21 cellular contexts compared by ENCODE assay signal in the genomic region with DNA sequence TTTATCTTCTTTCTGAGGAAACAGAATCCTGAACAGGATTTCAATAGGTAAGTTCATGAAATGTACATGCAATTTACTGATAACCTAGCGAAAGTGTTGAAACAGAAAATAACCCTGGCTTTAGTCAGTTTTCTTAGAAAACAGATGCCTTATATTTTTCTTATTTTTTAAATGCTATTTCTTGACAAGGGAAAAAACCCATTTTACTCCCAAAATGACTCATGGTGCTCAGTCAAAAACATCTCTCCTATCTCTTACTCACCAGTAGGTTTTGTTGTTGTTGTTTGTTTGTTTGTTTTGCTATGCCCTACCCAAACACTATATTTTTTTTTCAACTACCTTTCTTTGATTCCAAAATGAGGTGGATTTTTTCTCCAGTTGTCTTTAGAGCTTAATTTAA.
DNase-seq lines count a peak whose midpoint lies in the region; ATAC-seq, FAIRE-seq and TF ChIP-seq lines count a peak whose summit lies in the region.
"Had no signal": no experiment of that assay in that cellular context is flagged by ENCODE, and none has a peak within 500 bp of the region (broad histone marks: within the 10 kb centered on the region; RNA-seq: fewer than 3 reads in every experiment).

No MANE protein-coding gene starts in this region.

- H3K4me3 ChIP-seq in astrocyte (ENCODE audit: insufficient read depth, low read depth, low read length) (no peak overlapping the region), fibroblast of mammary gland (ENCODE audit: control insufficient read depth, low read depth, low read length) (no peak overlapping the region), GM23338 (no peak overlapping the region)
- H3K4me3 ChIP-seq: HAP-1, K562 had no signal

- no peaks in the 10 kb centered on the region for H3K27me3 ChIP-seq in astrocyte (ENCODE audit: insufficient read depth, low read length)
- no peaks in the 10 kb centered on the region for H3K27me3 ChIP-seq in GM23338 (ENCODE audit: insufficient read depth)
- H3K27me3 ChIP-seq: BE2C had no signal

- no peaks in the 10 kb centered on the region for H3K79me2 ChIP-seq in astrocyte (ENCODE audit: insufficient read depth, low read length)
- no peaks in the 10 kb centered on the region for H3K79me2 ChIP-seq in GM23338 (replicated peaks; ENCODE audit: insufficient read depth)

- peak; percentile 10 for DNase-seq in ELR (ENCODE audit: low read depth)
- DNase-seq in astrocyte (ENCODE audit: low read depth) = no peak
- peak; percentile 33 for DNase-seq in fibroblast of mammary gland (ENCODE audit: low read depth)
- no peak for DNase-seq in omental fat pad (ENCODE audit: low spot score)
- DNase-seq in NCI-H146 (lab: John Stamatoyannopoulos, UW) = no peak
- DNase-seq in GM23338 (ENCODE audit: low spot score) = no peak
- no peak for DNase-seq in GM03348 (ENCODE audit: low spot score)
- DNase-seq: BE2C; CD8-positive, alpha-beta T cell; COR-L47; DMS153; DMS79 treated with DMSO at 0.1 percent for 48 hours; GDM1; GOT3; HFFc6 had no signal

- no peaks in the 10 kb centered on the region for H3F3A ChIP-seq in GM23338 (replicated peaks; ENCODE audit: low read depth)

- H3K4me3 Mint-ChIP-seq in astrocyte (ENCODE audit: unreplicated experiment) = no peak overlapping the region
- H3K4me3 Mint-ChIP-seq in GM23338 = no peak overlapping the region
- H3K4me3 Mint-ChIP-seq: CD8-positive, alpha-beta T cell; HFFc6 had no signal

- no peaks in the 10 kb centered on the region for H3K9me3 ChIP-seq in astrocyte (ENCODE audit: insufficient read depth, low read depth, low read length)
- H3K9me3 ChIP-seq: BE2C, HAP-1 had no signal

- H3K4me1 Mint-ChIP-seq in astrocyte (ENCODE audit: low read depth, unreplicated experiment) = peaks cover 25% of the 10 kb centered on the region
- peaks cover 8% of the 10 kb centered on the region for H3K4me1 Mint-ChIP-seq in GM23338

- H3K4me1 ChIP-seq in astrocyte (ENCODE audit: insufficient read depth, low read length) (peaks cover 33% of the 10 kb centered on the region), GM23338 (ENCODE audit: insufficient read depth) (peaks cover 12% of the 10 kb centered on the region)
- H3K4me1 ChIP-seq: BE2C, HAP-1 had no signal

- peak overlapping the region; percentile 25 for H3K9ac ChIP-seq in astrocyte (ENCODE audit: low read length)

- no peaks in the 10 kb centered on the region for H3K27me3 Mint-ChIP-seq in astrocyte (ENCODE audit: low read depth, unreplicated experiment)
- H3K27me3 Mint-ChIP-seq in GM23338 (ENCODE audit: insufficient read depth, low read depth, poor library complexity) = peaks cover 2% of the 10 kb centered on the region

- H3K36me3 Mint-ChIP-seq in astrocyte (ENCODE audit: low read depth, unreplicated experiment) = no peaks in the 10 kb centered on the region
- no peaks in the 10 kb centered on the region for H3K36me3 Mint-ChIP-seq in GM23338 (ENCODE audit: low read depth)
- H3K36me3 Mint-ChIP-seq: CD8-positive, alpha-beta T cell had no signal

- TF ChIP-seq CTCF in astrocyte (IDR thresholded peaks at IDR 0.05; ENCODE audit: insufficient read depth, low read depth, low read length) (no peak), fibroblast of mammary gland (conservative IDR thresholded peaks at IDR 0.05; ENCODE audit: control insufficient read depth, insufficient read depth, low read depth, low read length) (no peak), omental fat pad (IDR thresholded peaks at IDR 0.05) (no peak), GM23338 (conservative IDR thresholded peaks at IDR 0.05; ENCODE audit: low read depth in 2 of 2) (no peak)

- no peaks in the 10 kb centered on the region for H4K20me1 ChIP-seq in astrocyte (ENCODE audit: insufficient read depth, low read length)
- H4K20me1 ChIP-seq in GM23338 (replicated peaks; ENCODE audit: insufficient read depth) = no peaks in the 10 kb centered on the region

- peaks cover 16% of the 10 kb centered on the region for H3K9me2 ChIP-seq in GM23338 (ENCODE audit: insufficient read depth)

- H3K27ac ChIP-seq in astrocyte (ENCODE audit: low read depth, low read length) (peak overlapping the region; percentile 78), GM23338 (ENCODE audit: low read depth) (no peak overlapping the region)
- H3K27ac ChIP-seq: C4-2B, HL-60 had no signal

- H3K27ac Mint-ChIP-seq in astrocyte (ENCODE audit: unreplicated experiment) (no peak overlapping the region), GM23338 (no peak overlapping the region)
- H3K27ac Mint-ChIP-seq: CD8-positive, alpha-beta T cell; HFFc6 had no signal

- ATAC-seq in omental fat pad (ENCODE audit: low FRiP score) (peak; percentile 72), HG03025 (IDR thresholded peaks at IDR 0.05; ENCODE audit: low FRiP score, unreplicated experiment) (no peak), GM23338 (no peak)
- ATAC-seq: CD8-positive, alpha-beta T cell; K562 had no signal

- FAIRE-seq in astrocyte (lab: Jason Lieb, UNC) = no peak
- FAIRE-seq: D721Med, K562 had no signal

- H3K9me3 Mint-ChIP-seq in astrocyte (ENCODE audit: unreplicated experiment) (no peaks in the 10 kb centered on the region), GM23338 (no peaks in the 10 kb centered on the region)
- H3K9me3 Mint-ChIP-seq: CD8-positive, alpha-beta T cell; HFFc6 had no signal

- H2AFZ ChIP-seq in astrocyte (ENCODE audit: low read depth, low read length) (no peak overlapping the region), GM23338 (no peak overlapping the region)

- H3K4me2 ChIP-seq in astrocyte (ENCODE audit: low read length) (peak overlapping the region; percentile 28), GM23338 (no peak overlapping the region)

- H3K36me3 ChIP-seq in astrocyte (ENCODE audit: insufficient read depth, low read length) = no peaks in the 10 kb centered on the region
- no peaks in the 10 kb centered on the region for H3K36me3 ChIP-seq in GM23338 (ENCODE audit: insufficient read depth)
- H3K36me3 ChIP-seq: BE2C, HAP-1 had no signal

TF ChIP-seq in GM23338, 12 proteins besides CTCF, POLR2A, EP300 and RAD21 (continues in another document):
- TF ChIP-seq, protein P1, sequence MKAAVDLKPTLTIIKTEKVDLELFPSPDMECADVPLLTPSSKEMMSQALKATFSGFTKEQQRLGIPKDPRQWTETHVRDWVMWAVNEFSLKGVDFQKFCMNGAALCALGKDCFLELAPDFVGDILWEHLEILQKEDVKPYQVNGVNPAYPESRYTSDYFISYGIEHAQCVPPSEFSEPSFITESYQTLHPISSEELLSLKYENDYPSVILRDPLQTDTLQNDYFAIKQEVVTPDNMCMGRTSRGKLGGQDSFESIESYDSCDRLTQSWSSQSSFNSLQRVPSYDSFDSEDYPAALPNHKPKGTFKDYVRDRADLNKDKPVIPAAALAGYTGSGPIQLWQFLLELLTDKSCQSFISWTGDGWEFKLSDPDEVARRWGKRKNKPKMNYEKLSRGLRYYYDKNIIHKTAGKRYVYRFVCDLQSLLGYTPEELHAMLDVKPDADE (IDR thresholded peaks at IDR 0.05) = no peak
- TF ChIP-seq EZH2phosphoT487 (IDR thresholded peaks at IDR 0.05; ENCODE audit: unreplicated experiment) = no peak

Comparison
In these comparisons a context has a peak if more than half of its experiments do, and no peak if none do; other contexts are left out.
1. DNase-seq: peak in ELR (single experiment) and fibroblast of mammary gland (single experiment); none in astrocyte (single experiment), omental fat pad (single experiment), NCI-H146 (single experiment), GM23338 (single experiment) and GM03348 (single experiment).